In genomic region chr19:43595605-43595998, GRCh38 we compare ENCODE assay signal across 6 cellular contexts. TPM values are rescaled to one million over a fixed set of nuclear protein-coding genes. Genes with fewer than 3 reads are reported as not detected.
A peak's percentile ranks its signal among the peaks of the same experiment; 100 is the strongest.
DNase-seq lines count a peak whose midpoint lies in the region; ATAC-seq, FAIRE-seq and TF ChIP-seq lines count a peak whose summit lies in the region.

No MANE protein-coding gene starts in this region.

- no peaks in the 10 kb centered on the region for H3K9me3 ChIP-seq in GM12878 (replicated peaks; ENCODE audit: control insufficient read depth, insufficient read depth, low read length)

- ATAC-seq in GM12878: peak; percentile 39
- no peak for ATAC-seq in natural killer cell treated with Interleukin-12 subunit alpha and Interleukin-12 subunit beta and Interleukin-15 and Interleukin-18, amount 100 ng/mL, for 72 hours

- H3K36me3 ChIP-seq in GM12878 (ENCODE audit: control insufficient read depth in 2 of 2, insufficient read depth in 2 of 2, low read length in 1 of 2): peaks cover 12 to 13% of the 10 kb centered on the region in 2 experiments; a peak in 3 of 4 replicates

- H3K4me3 ChIP-seq in GM12878: peak overlapping the region; percentile 93

- no peaks in the 10 kb centered on the region for H3K9me3 Mint-ChIP-seq in natural killer cell treated with Interleukin-12 subunit alpha and Interleukin-12 subunit beta and Interleukin-15 and Interleukin-18, amount 100 ng/mL, for 72 hours

- in situ Hi-C loops in GM12878 (cut with MboI): no loop called here

- DNase-seq in stimulated activated CD4-positive, alpha-beta T cell treated with anti-CD3 and anti-CD28 coated beads, Interleukin-15, amount 100 ng/mL, for 24 hours: peak; percentile 28
- no peak for DNase-seq in stimulated activated CD4-positive, alpha-beta T cell treated with anti-CD3 and anti-CD28 coated beads, Interleukin-2, amount 100 ng/mL, for 48 hours
- DNase-seq in GM12878 (ENCODE audit: low read depth, low spot score) (no peak), NCI-H526 treated with DMSO at 0.1 percent for 48 hours (lab: John Stamatoyannopoulos, UW) (no peak), foreskin melanocyte (no peak)
- no peak for DNase-seq in natural killer cell treated with Interleukin-12 subunit alpha and Interleukin-12 subunit beta and Interleukin-15 and Interleukin-18, amount 100 ng/mL, for 72 hours (ENCODE audit: low spot score)

- peaks cover 37 to 40% of the 10 kb centered on the region in 2 donors for H3K4me1 Mint-ChIP-seq in natural killer cell treated with Interleukin-12 subunit alpha and Interleukin-12 subunit beta and Interleukin-15 and Interleukin-18, amount 100 ng/mL, for 72 hours (ENCODE audit: low read depth in 2 of 2)

- peak overlapping the region; percentile 99 to 100 for H3K27ac Mint-ChIP-seq in natural killer cell treated with Interleukin-12 subunit alpha and Interleukin-12 subunit beta and Interleukin-15 and Interleukin-18, amount 100 ng/mL, for 72 hours

- H4K20me1 ChIP-seq in GM12878 (ENCODE audit: control insufficient read depth, insufficient read depth): no peaks in the 10 kb centered on the region

- peak overlapping the region; percentile 91 for H3K4me2 ChIP-seq in GM12878 (ENCODE audit: control insufficient read depth, insufficient read depth)

- H3K27ac ChIP-seq in GM12878 (ENCODE audit: control insufficient read depth, insufficient read depth): peak overlapping the region; percentile 85

- no peaks in the 10 kb centered on the region for H3K27me3 Mint-ChIP-seq in natural killer cell treated with Interleukin-12 subunit alpha and Interleukin-12 subunit beta and Interleukin-15 and Interleukin-18, amount 100 ng/mL, for 72 hours

- H3K36me3 Mint-ChIP-seq in natural killer cell treated with Interleukin-12 subunit alpha and Interleukin-12 subunit beta and Interleukin-15 and Interleukin-18, amount 100 ng/mL, for 72 hours: peaks cover 10% of the 10 kb centered on the region

- no peak for FAIRE-seq in GM12878 (lab: Jason Lieb, UNC)

- H3K27me3 ChIP-seq in GM12878 (replicated peaks in 1 of 2; ENCODE audit: control insufficient read depth in 2 of 2, insufficient read depth in 2 of 2, low read length in 1 of 2): no peaks in the 10 kb centered on the region

- TSS peak; percentile 82 for BruUV-seq in GM12878 (replicated peaks; lab: Mats Ljungman, UMichigan)

- H3K9ac ChIP-seq in GM12878 (ENCODE audit: control insufficient read depth, insufficient read depth, low read length): peak overlapping the region; percentile 91

- CTCF ChIA-PET in GM12878 (lab: Yijun Ruan, JAX): interaction anchor here (0.9 to 6.6 kb wide), 21 partner anchors 13 to 214 kb away, joined by 3 to 169 read pairs (median 14); partner anchors contain the start of genes ETHE1, PINLYP and XRCC1

- POLR2A ChIA-PET in GM12878 (lab: Charles Lee): interaction anchor here (0.8 to 3.7 kb wide), 9 partner anchors 18 to 183 kb away, joined by 3 to 22 read pairs (median 4); partner anchors contain the start of genes PINLYP, XRCC1 and ZNF575

- WGBS in GM12878 (ENCODE audit: insufficient coverage, insufficient replicate concordance, low lambda C conversion rate, missing lambda C conversion rate): under 1% methylated on average over 18 of the region's 18 CpGs

- intact Hi-C loops in GM12878 (cut with micrococcal nuclease; ENCODE audit: unreplicated experiment): loop anchor here (2.0 kb wide), 1 partner anchor 185 kb away; the partner anchor contains the start of gene KCNN4

- no peak for TF ChIP-seq POLR2A in GM12878 (IDR thresholded peaks at IDR 0.05; ENCODE audit: low read depth, low read length)

- RAD21 ChIA-PET in GM12878 (lab: Charles Lee; ENCODE audit: unreplicated experiment): interaction anchor here (0.8 to 4.8 kb wide), 18 partner anchors 11 to 214 kb away, joined by 3 to 92 read pairs (median 10); partner anchors contain the start of genes PHLDB3, PINLYP, XRCC1 and ZNF575

- H3K4me3 Mint-ChIP-seq in natural killer cell treated with Interleukin-12 subunit alpha and Interleukin-12 subunit beta and Interleukin-15 and Interleukin-18, amount 100 ng/mL, for 72 hours: peak overlapping the region; percentile 99

- H2AFZ ChIP-seq in GM12878 (ENCODE audit: control insufficient read depth, low read depth, low read length): peak overlapping the region; percentile 20

- no peak for TF ChIP-seq EP300 in GM12878 (IDR thresholded peaks at IDR 0.05; ENCODE audit: borderline replicate concordance in 1 of 2, control insufficient read depth in 1 of 2, low read depth in 2 of 2, low read length in 2 of 2)

- TF ChIP-seq RAD21 in GM12878 (IDR thresholded peaks at IDR 0.05; ENCODE audit: insufficient read depth, low read depth, low read length): no peak

- H3K79me2 ChIP-seq in GM12878 (ENCODE audit: control insufficient read depth, insufficient read depth, low read length): peaks cover 37% of the 10 kb centered on the region

- peaks cover 7% of the 10 kb centered on the region; the same call in 1 of the 2 replicates for H3K4me1 ChIP-seq in GM12878 (ENCODE audit: control insufficient read depth, insufficient read depth, low read length)

- TF ChIP-seq CTCF in GM12878 (IDR thresholded peaks at IDR 0.05 in 2 of 3, conservative IDR thresholded peaks at IDR 0.05 in 1 of 3; ENCODE audit: control insufficient read depth in 2 of 3, extremely low read depth in 1 of 3, insufficient read depth in 1 of 3, low read depth in 3 of 3, low read length in 3 of 3): no peak

- SMC1A ChIA-PET in GM12878 (lab: Charles Lee; ENCODE audit: uncharacterized antibody, unreplicated experiment): interaction anchor here (1.0 to 5.4 kb wide), 15 partner anchors 18 to 214 kb away, joined by 3 to 59 read pairs (median 6); partner anchors contain the start of genes PINLYP, XRCC1 and ZNF575

RNA-seq across cellular contexts. Expression of gene IRGQ, which starts 0.3 kb away (rescaled TPM):
- total RNA-seq in GM12878 (2013; cell fraction: nucleolus; rRNA removed): 18.7 and 23.2 TPM in 2 replicates
- total RNA-seq in GM12878 (2014; rRNA removed): 10.8 and 10.9 TPM in 2 replicates
- total RNA-seq in GM12878 (2014; rRNA removed; fragmentation: Illumina TruSeq; extraction: Trizol): 8.7 and 9.2 TPM in 2 replicates
- total RNA-seq in GM12878 (2021): 20.8 and 21.4 TPM in 2 replicates
- 5.4 TPM for polyA plus RNA-seq in GM12878 (2011; ENCODE audit: low read depth)
- 9.2 and 11.3 TPM in 2 replicates for polyA plus RNA-seq in GM12878 (2011; rRNA removed)
- 9.1 and 10.7 TPM in 2 replicates for polyA plus RNA-seq in GM12878 (2011; cell fraction: cytosol; rRNA removed)
- polyA plus RNA-seq in GM12878 (2011; cell fraction: nucleus; rRNA removed): 8.2 and 11.4 TPM in 2 replicates
- 4.3 and 5.1 TPM in 2 replicates for polyA plus RNA-seq in GM12878 (2012)
- polyA plus RNA-seq in GM12878 (2014; fragmentation: Illumina TruSeq; extraction: Trizol): 6.0 and 8.6 TPM in 2 replicates
- 10 to 100 TPM in 1 of 2 experiments, 1 to 10 TPM in 1; 3.3 to 10.7 TPM for polyA plus RNA-seq in GM12878 (2014; fragmentation: Nextera tagmentation; extraction: Ambion mirVana)
- polyA plus RNA-seq in GM12878 (2014; rRNA removed): 7.9 and 9.3 TPM in 2 replicates
- 1 to 10 TPM; 5.1 to 5.5 TPM for polyA plus RNA-seq in GM12878 (2016; fragmentation: Nextera tagmentation; extraction: Ambion mirVana)
- polyA minus RNA-seq in GM12878 (2011; rRNA and poly(A)+ RNA removed): 11.3 and 16.9 TPM in 2 replicates
- polyA minus RNA-seq in GM12878 (2011; cell fraction: cytosol; rRNA and poly(A)+ RNA removed): 5.4 and 5.6 TPM in 2 replicates
- 2.2 and 5.1 TPM in 2 replicates for polyA minus RNA-seq in GM12878 (2011; cell fraction: nucleus; rRNA and poly(A)+ RNA removed)
- 10 to 100 TPM; 36.8 to 42.6 TPM for total RNA-seq in natural killer cell treated with Interleukin-12 subunit alpha and Interleukin-12 subunit beta and Interleukin-15 and Interleukin-18, amount 100 ng/mL, for 72 hours

RNA-seq across cellular contexts. Expression of gene ZNF576, which starts 0.8 kb away (rescaled TPM):
- 17.9 and 19.3 TPM in 2 replicates for total RNA-seq in GM12878 (2013; cell fraction: nucleolus; rRNA removed)
- total RNA-seq in GM12878 (2014; rRNA removed) (12.6 and 13.4 TPM in 2 replicates), GM12878 (2014; rRNA removed; fragmentation: Illumina TruSeq; extraction: Trizol) (8.6 and 9.6 TPM in 2 replicates), GM12878 (2021) (17.9 and 18.8 TPM in 2 replicates)
- polyA plus RNA-seq in GM12878 (2011; ENCODE audit: low read depth): 2.4 TPM
- polyA plus RNA-seq in GM12878 (2011; rRNA removed) (4.9 and 8.1 TPM in 2 replicates), GM12878 (2014; fragmentation: Illumina TruSeq; extraction: Trizol) (3.6 and 7.4 TPM in 2 replicates), GM12878 (2014; fragmentation: Nextera tagmentation; extraction: Ambion mirVana) (10 to 100 TPM; 13.2 to 15.2 TPM), GM12878 (2014; rRNA removed) (18.5 and 18.6 TPM in 2 replicates), GM12878 (2016; fragmentation: Nextera tagmentation; extraction: Ambion mirVana) (10 to 100 TPM; 29.5 to 29.8 TPM)
- 13.8 and 22.0 TPM in 2 replicates for polyA plus RNA-seq in GM12878 (2011; cell fraction: cytosol; rRNA removed)
- polyA plus RNA-seq in GM12878 (2011; cell fraction: nucleus; rRNA removed): 15.1 and 16.6 TPM in 2 replicates
- 8.5 and 9.0 TPM in 2 replicates for polyA plus RNA-seq in GM12878 (2012)
- polyA minus RNA-seq in GM12878 (2011; rRNA and poly(A)+ RNA removed): 9.4 and 16.7 TPM in 2 replicates
- polyA minus RNA-seq in GM12878 (2011; cell fraction: cytosol; rRNA and poly(A)+ RNA removed): 3.5 and 4.7 TPM in 2 replicates
- polyA minus RNA-seq in GM12878 (2011; cell fraction: nucleus; rRNA and poly(A)+ RNA removed): 13.3 and 23.2 TPM in 2 replicates
- 10 to 100 TPM; 19.5 to 22.3 TPM for total RNA-seq in natural killer cell treated with Interleukin-12 subunit alpha and Interleukin-12 subunit beta and Interleukin-15 and Interleukin-18, amount 100 ng/mL, for 72 hours

RNA-seq across cellular contexts. Expression of gene SRRM5, which starts 16.3 kb away (rescaled TPM):
- 0.83 and 1.2 TPM in 2 replicates for total RNA-seq in GM12878 (2013; cell fraction: nucleolus; rRNA removed)
- total RNA-seq in GM12878 (2014; rRNA removed) (0.06 and 0.11 TPM in 2 replicates), GM12878 (2014; rRNA removed; fragmentation: Illumina TruSeq; extraction: Trizol) (0.18 TPM in 2 replicates), GM12878 (2021) (0.08 and 0.19 TPM in 2 replicates)
- not detected for polyA plus RNA-seq in GM12878 (2011; ENCODE audit: low read depth)
- polyA plus RNA-seq in GM12878 (2011; rRNA removed) (0.11 TPM in 1 of 2 replicates, not detected in the other), GM12878 (2014; fragmentation: Illumina TruSeq; extraction: Trizol) (0.16 and 0.31 TPM in 2 replicates), GM12878 (2014; fragmentation: Nextera tagmentation; extraction: Ambion mirVana) (not detected), GM12878 (2014; rRNA removed) (0.32 and 0.43 TPM in 2 replicates), GM12878 (2016; fragmentation: Nextera tagmentation; extraction: Ambion mirVana) (under 1 TPM; 0.37 to 0.38 TPM)
- 0.07 and 0.10 TPM in 2 replicates for polyA plus RNA-seq in GM12878 (2011; cell fraction: cytosol; rRNA removed)
- polyA plus RNA-seq in GM12878 (2011; cell fraction: nucleus; rRNA removed): 0.25 and 0.33 TPM in 2 replicates
- polyA plus RNA-seq in GM12878 (2012): 0.21 and 0.31 TPM in 2 replicates
- 0.05 TPM in 1 of 2 replicates, not detected in the other for polyA minus RNA-seq in GM12878 (2011; rRNA and poly(A)+ RNA removed)
- polyA minus RNA-seq in GM12878 (2011; cell fraction: cytosol; rRNA and poly(A)+ RNA removed): not detected in 2 replicates
- polyA minus RNA-seq in GM12878 (2011; cell fraction: nucleus; rRNA and poly(A)+ RNA removed): 0.12 and 0.29 TPM in 2 replicates
- 1 to 10 TPM; 1.1 to 1.8 TPM for total RNA-seq in natural killer cell treated with Interleukin-12 subunit alpha and Interleukin-12 subunit beta and Interleukin-15 and Interleukin-18, amount 100 ng/mL, for 72 hours

RNA-seq across cellular contexts. Expression of gene PINLYP, which starts 20.0 kb away (rescaled TPM):
- total RNA-seq in GM12878 (2013; cell fraction: nucleolus; rRNA removed): 0.54 and 1.9 TPM in 2 replicates
- total RNA-seq in GM12878 (2014; rRNA removed): 5.0 and 10.1 TPM in 2 replicates
- 5.9 and 6.3 TPM in 2 replicates for total RNA-seq in GM12878 (2014; rRNA removed; fragmentation: Illumina TruSeq; extraction: Trizol)
- 6.4 and 6.9 TPM in 2 replicates for total RNA-seq in GM12878 (2021)
- polyA plus RNA-seq in GM12878 (2011; ENCODE audit: low read depth): 20.1 TPM
- polyA plus RNA-seq in GM12878 (2011; rRNA removed): 0.65 and 1.0 TPM in 2 replicates
- 1.3 and 1.4 TPM in 2 replicates for polyA plus RNA-seq in GM12878 (2011; cell fraction: cytosol; rRNA removed)
- 1.9 and 2.7 TPM in 2 replicates for polyA plus RNA-seq in GM12878 (2011; cell fraction: nucleus; rRNA removed)
- polyA plus RNA-seq in GM12878 (2012): 10.7 and 10.8 TPM in 2 replicates
- 12.8 and 13.7 TPM in 2 replicates for polyA plus RNA-seq in GM12878 (2014; fragmentation: Illumina TruSeq; extraction: Trizol)
- 10 to 100 TPM; 23.0 to 26.9 TPM for polyA plus RNA-seq in GM12878 (2014; fragmentation: Nextera tagmentation; extraction: Ambion mirVana)
- polyA plus RNA-seq in GM12878 (2014; rRNA removed): 12.2 and 12.7 TPM in 2 replicates
- polyA plus RNA-seq in GM12878 (2016; fragmentation: Nextera tagmentation; extraction: Ambion mirVana): 10 to 100 TPM; 10.6 to 12.4 TPM
- polyA minus RNA-seq in GM12878 (2011; rRNA and poly(A)+ RNA removed): 0.31 and 0.59 TPM in 2 replicates
- polyA minus RNA-seq in GM12878 (2011; cell fraction: cytosol; rRNA and poly(A)+ RNA removed): not detected in 2 replicates
- not detected in 2 replicates for polyA minus RNA-seq in GM12878 (2011; cell fraction: nucleus; rRNA and poly(A)+ RNA removed)
- total RNA-seq in natural killer cell treated with Interleukin-12 subunit alpha and Interleukin-12 subunit beta and Interleukin-15 and Interleukin-18, amount 100 ng/mL, for 72 hours: 1 to 10 TPM; 2.7 to 6.2 TPM

RNA-seq across cellular contexts. Expression of gene XRCC1, which starts 20.3 kb away (rescaled TPM):
- 22.9 and 26.0 TPM in 2 replicates for total RNA-seq in GM12878 (2013; cell fraction: nucleolus; rRNA removed)
- total RNA-seq in GM12878 (2014; rRNA removed): 39.3 and 40.1 TPM in 2 replicates
- total RNA-seq in GM12878 (2014; rRNA removed; fragmentation: Illumina TruSeq; extraction: Trizol): 23.6 and 27.0 TPM in 2 replicates
- 30.0 and 34.8 TPM in 2 replicates for total RNA-seq in GM12878 (2021)
- 11.9 TPM for polyA plus RNA-seq in GM12878 (2011; ENCODE audit: low read depth)
- polyA plus RNA-seq in GM12878 (2011; rRNA removed): 14.0 and 26.8 TPM in 2 replicates
- 37.5 and 45.0 TPM in 2 replicates for polyA plus RNA-seq in GM12878 (2011; cell fraction: cytosol; rRNA removed)
- 28.0 and 40.7 TPM in 2 replicates for polyA plus RNA-seq in GM12878 (2011; cell fraction: nucleus; rRNA removed)
- polyA plus RNA-seq in GM12878 (2012): 28.6 and 29.5 TPM in 2 replicates
- 16.7 and 32.6 TPM in 2 replicates for polyA plus RNA-seq in GM12878 (2014; fragmentation: Illumina TruSeq; extraction: Trizol)
- 1 to 10 TPM; 2.0 to 7.5 TPM for polyA plus RNA-seq in GM12878 (2014; fragmentation: Nextera tagmentation; extraction: Ambion mirVana)
- 43.6 and 55.0 TPM in 2 replicates for polyA plus RNA-seq in GM12878 (2014; rRNA removed)
- polyA plus RNA-seq in GM12878 (2016; fragmentation: Nextera tagmentation; extraction: Ambion mirVana): 10 to 100 TPM; 46.9 to 51.1 TPM
- polyA minus RNA-seq in GM12878 (2011; rRNA and poly(A)+ RNA removed): 24.8 and 45.7 TPM in 2 replicates
- 20.3 and 26.1 TPM in 2 replicates for polyA minus RNA-seq in GM12878 (2011; cell fraction: cytosol; rRNA and poly(A)+ RNA removed)
- 18.6 and 30.2 TPM in 2 replicates for polyA minus RNA-seq in GM12878 (2011; cell fraction: nucleus; rRNA and poly(A)+ RNA removed)
- 10 to 100 TPM; 29.9 to 47.0 TPM for total RNA-seq in natural killer cell treated with Interleukin-12 subunit alpha and Interleukin-12 subunit beta and Interleukin-15 and Interleukin-18, amount 100 ng/mL, for 72 hours
